ENCODE assay signal across 8 cellular contexts in the genomic region with DNA sequence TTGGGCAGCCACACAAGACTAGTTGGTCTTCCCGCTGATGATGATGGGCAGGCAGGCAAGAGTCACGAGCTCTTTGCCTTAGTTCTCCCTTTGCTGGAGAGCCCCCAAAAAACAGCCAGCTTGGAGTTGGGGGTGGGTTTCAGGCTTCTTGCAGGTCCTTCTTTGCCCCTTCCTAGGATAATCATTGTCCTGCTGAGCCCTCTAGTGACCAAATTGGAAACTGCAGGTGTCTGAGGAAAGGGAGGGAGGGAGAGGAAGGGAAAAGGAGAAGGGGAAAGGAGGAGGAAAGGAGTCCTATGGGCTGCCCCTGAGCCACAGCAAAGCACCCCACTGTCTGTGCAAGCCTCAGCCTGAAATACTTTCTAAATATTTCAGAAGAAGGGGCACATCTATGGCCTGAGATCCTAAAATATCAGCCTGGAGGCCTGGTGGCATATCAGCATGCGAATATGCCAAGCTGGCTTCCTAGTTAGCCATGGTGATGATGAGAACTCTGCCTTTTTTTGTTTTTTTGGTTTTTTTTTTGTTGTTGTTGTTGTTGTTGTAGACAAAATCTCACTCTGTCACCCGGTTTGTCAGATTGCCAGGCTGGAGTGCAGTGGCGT.
DNase-seq lines count a peak whose midpoint lies in the region; ATAC-seq and TF ChIP-seq lines count a peak whose summit lies in the region.

No MANE protein-coding gene starts in this region.

- intact Hi-C loops in body of pancreas (cut with DNase I) = no loop called here

- no peak for TF ChIP-seq POLR2A in body of pancreas (IDR thresholded peaks at IDR 0.05)

- TF ChIP-seq CTCF in GM12875 (IDR thresholded peaks at IDR 0.05; ENCODE audit: borderline replicate concordance, insufficient read depth, low read depth, low read length) (peak; percentile 77), body of pancreas (IDR thresholded peaks at IDR 0.05) (peak; percentile 66 to 84 (median 81))

- no peak overlapping the region for H3K27ac ChIP-seq in body of pancreas

- no peaks in the 10 kb centered on the region for H3K27me3 ChIP-seq in body of pancreas

- H3K4me3 ChIP-seq in GM12875 (ENCODE audit: low read depth, low read length) (no peak overlapping the region), body of pancreas (no peak overlapping the region)

- H3K9me3 ChIP-seq in body of pancreas = no peaks in the 10 kb centered on the region

- peak; percentile 55 for ATAC-seq in body of pancreas
- ATAC-seq in GM21576 (IDR thresholded peaks at IDR 0.05; ENCODE audit: unreplicated experiment) = no peak

- no peaks in the 10 kb centered on the region for H3K4me1 ChIP-seq in body of pancreas

- DNase-seq in AG08395 (ENCODE audit: low spot score) (peak; percentile 59), LoVo (ENCODE audit: low spot score) (peak; percentile 62), T-helper 1 cell (peak in 3 of 5 donors; percentile 22 to 33 (median 24)), body of pancreas (peak; percentile 51 to 60 (median 58)), islet precursor cell (peak; percentile 86)
- peak; percentile 19 to 30 for DNase-seq in stimulated activated CD4-positive, alpha-beta T cell treated with anti-CD3 and anti-CD28 coated beads, Interleukin-1b, Interleukin-23, amount 100 ng/mL, for 4 hours (ENCODE audit: low read depth in 2 of 2)

- WGBS in body of pancreas, 2 donors = 47 to 50% methylated on average over 3 to 5 of the region's 5 CpGs

- no peaks in the 10 kb centered on the region for H3K36me3 ChIP-seq in body of pancreas (replicated peaks in 1 of 2; ENCODE audit: insufficient read depth in 1 of 2, low read depth in 2 of 2)

Comparison
In these comparisons a context has a peak if more than half of its experiments do, and no peak if none do; other contexts are left out.
1. DNase-seq: peak in every context shown above with its lines; median percentile 86 in islet precursor cell; 62 in LoVo; 59 in AG08395; 58 in body of pancreas; 24 in stimulated activated CD4-positive, alpha-beta T cell treated with anti-CD3 and anti-CD28 coated beads, Interleukin-1b, Interleukin-23, amount 100 ng/mL, for 4 hours; 24 in T-helper 1 cell.